10 cellular contexts compared by ENCODE assay signal in genomic region chr1:41740630-41741239, GRCh38.
DNase-seq lines count a peak whose midpoint lies in the region; ATAC-seq, FAIRE-seq and TF ChIP-seq lines count a peak whose summit lies in the region.
"Had no signal": no experiment of that assay in that cellular context is flagged by ENCODE, and none has a peak within 500 bp of the region (broad histone marks: within the 10 kb centered on the region; RNA-seq: fewer than 3 reads in every experiment).

No MANE protein-coding gene starts in this region.

- H3K27ac ChIP-seq in astrocyte (ENCODE audit: low read depth, low read length) = peak overlapping the region; percentile 63

- peaks cover 23% of the 10 kb centered on the region for H3K27me3 Mint-ChIP-seq in astrocyte (ENCODE audit: low read depth, unreplicated experiment)

- peaks cover 8% of the 10 kb centered on the region for H3K79me2 ChIP-seq in astrocyte (ENCODE audit: insufficient read depth, low read length)

- no peak overlapping the region for H3K27ac Mint-ChIP-seq in astrocyte (ENCODE audit: unreplicated experiment)
- peak overlapping the region; percentile 97 for H3K27ac Mint-ChIP-seq in stimulated activated effector memory CD8-positive, alpha-beta T cell treated with anti-CD3 and anti-CD28 coated beads, Interleukin-12 subunit alpha, Interleukin-12 subunit beta, amount 100 ng/mL, for 72 hours

- no peaks in the 10 kb centered on the region for H3K9me3 ChIP-seq in astrocyte (ENCODE audit: insufficient read depth, low read depth, low read length)

- no peak for FAIRE-seq in astrocyte (lab: Jason Lieb, UNC)

- no peaks in the 10 kb centered on the region for H3K36me3 Mint-ChIP-seq in astrocyte (ENCODE audit: low read depth, unreplicated experiment)
- H3K36me3 Mint-ChIP-seq in stimulated activated effector memory CD8-positive, alpha-beta T cell treated with anti-CD3 and anti-CD28 coated beads, Interleukin-12 subunit alpha, Interleukin-12 subunit beta, amount 100 ng/mL, for 72 hours = peaks cover 10% of the 10 kb centered on the region

- peaks cover under 1% of the 10 kb centered on the region for H3K9me3 Mint-ChIP-seq in astrocyte (ENCODE audit: unreplicated experiment)
- H3K9me3 Mint-ChIP-seq in stimulated activated effector memory CD8-positive, alpha-beta T cell treated with anti-CD3 and anti-CD28 coated beads, Interleukin-12 subunit alpha, Interleukin-12 subunit beta, amount 100 ng/mL, for 72 hours = no peaks in the 10 kb centered on the region

- H3K4me3 Mint-ChIP-seq in astrocyte (ENCODE audit: unreplicated experiment) = no peak overlapping the region
- peak overlapping the region; percentile 71 for H3K4me3 Mint-ChIP-seq in stimulated activated effector memory CD8-positive, alpha-beta T cell treated with anti-CD3 and anti-CD28 coated beads, Interleukin-12 subunit alpha, Interleukin-12 subunit beta, amount 100 ng/mL, for 72 hours

- no peaks in the 10 kb centered on the region for H4K20me1 ChIP-seq in astrocyte (ENCODE audit: insufficient read depth, low read length)

- peak; percentile 68 for ATAC-seq in stimulated activated effector memory CD8-positive, alpha-beta T cell treated with anti-CD3 and anti-CD28 coated beads, Interleukin-12 subunit alpha, Interleukin-12 subunit beta, amount 100 ng/mL, for 72 hours
- no peak for ATAC-seq in HG02798 (IDR thresholded peaks at IDR 0.05; ENCODE audit: poor library complexity, unreplicated experiment)
- ATAC-seq in GM21381 (IDR thresholded peaks at IDR 0.05; ENCODE audit: unreplicated experiment) = no peak
- ATAC-seq: right cardiac atrium had no signal

- peak; percentile 74 for DNase-seq in activated CD8-positive, alpha-beta memory T cell treated with anti-CD3 and anti-CD28 coated beads, Interleukin-2, amount 50 U/mL, for 48 hours
- DNase-seq in activated CD8-positive, alpha-beta memory T cell treated with anti-CD3 and anti-CD28 coated beads, Interleukin-2, amount 50 U/mL, for 4 hours = no peak
- DNase-seq in NCI-H69 (lab: John Stamatoyannopoulos, UW) (peak; percentile 5), astrocyte (ENCODE audit: low read depth) (no peak), germinal center (ENCODE audit: low spot score) (no peak)
- DNase-seq in stimulated activated effector memory CD8-positive, alpha-beta T cell treated with anti-CD3 and anti-CD28 coated beads, Interleukin-12 subunit alpha, Interleukin-12 subunit beta, amount 100 ng/mL, for 72 hours (ENCODE audit: low spot score in 2 of 2) = no peak
- DNase-seq: foreskin melanocyte had no signal

- H3K4me3 ChIP-seq in astrocyte (ENCODE audit: insufficient read depth, low read depth, low read length) = no peak overlapping the region

- H3K36me3 ChIP-seq in astrocyte (ENCODE audit: insufficient read depth, low read length) = no peaks in the 10 kb centered on the region

- H3K4me1 ChIP-seq in astrocyte (ENCODE audit: insufficient read depth, low read length) = peaks cover 43% of the 10 kb centered on the region

- no peak overlapping the region for H3K9ac ChIP-seq in astrocyte (ENCODE audit: low read length)

- H3K4me1 Mint-ChIP-seq in astrocyte (ENCODE audit: low read depth, unreplicated experiment) = peaks cover 14% of the 10 kb centered on the region
- peaks cover 96% of the 10 kb centered on the region for H3K4me1 Mint-ChIP-seq in stimulated activated effector memory CD8-positive, alpha-beta T cell treated with anti-CD3 and anti-CD28 coated beads, Interleukin-12 subunit alpha, Interleukin-12 subunit beta, amount 100 ng/mL, for 72 hours

- peak overlapping the region; percentile 36 for H3K4me2 ChIP-seq in astrocyte (ENCODE audit: low read length)

- no peaks in the 10 kb centered on the region for H3K27me3 ChIP-seq in astrocyte (ENCODE audit: insufficient read depth, low read length)

- no peak for TF ChIP-seq CTCF in astrocyte (IDR thresholded peaks at IDR 0.05; ENCODE audit: insufficient read depth, low read depth, low read length)

- no peak overlapping the region for H2AFZ ChIP-seq in astrocyte (ENCODE audit: low read depth, low read length)

Comparison
In these comparisons a context has a peak if more than half of its experiments do, and no peak if none do; other contexts are left out.
1. DNase-seq: peak in activated CD8-positive, alpha-beta memory T cell treated with anti-CD3 and anti-CD28 coated beads, Interleukin-2, amount 50 U/mL, for 48 hours (single experiment) and NCI-H69 (single experiment); none in activated CD8-positive, alpha-beta memory T cell treated with anti-CD3 and anti-CD28 coated beads, Interleukin-2, amount 50 U/mL, for 4 hours (single experiment), astrocyte (single experiment), stimulated activated effector memory CD8-positive, alpha-beta T cell treated with anti-CD3 and anti-CD28 coated beads, Interleukin-12 subunit alpha, Interleukin-12 subunit beta, amount 100 ng/mL, for 72 hours (0 of 2) and germinal center (single experiment).